Comparison of ENCODE assay signal across 2 cellular contexts in the genomic region with DNA sequence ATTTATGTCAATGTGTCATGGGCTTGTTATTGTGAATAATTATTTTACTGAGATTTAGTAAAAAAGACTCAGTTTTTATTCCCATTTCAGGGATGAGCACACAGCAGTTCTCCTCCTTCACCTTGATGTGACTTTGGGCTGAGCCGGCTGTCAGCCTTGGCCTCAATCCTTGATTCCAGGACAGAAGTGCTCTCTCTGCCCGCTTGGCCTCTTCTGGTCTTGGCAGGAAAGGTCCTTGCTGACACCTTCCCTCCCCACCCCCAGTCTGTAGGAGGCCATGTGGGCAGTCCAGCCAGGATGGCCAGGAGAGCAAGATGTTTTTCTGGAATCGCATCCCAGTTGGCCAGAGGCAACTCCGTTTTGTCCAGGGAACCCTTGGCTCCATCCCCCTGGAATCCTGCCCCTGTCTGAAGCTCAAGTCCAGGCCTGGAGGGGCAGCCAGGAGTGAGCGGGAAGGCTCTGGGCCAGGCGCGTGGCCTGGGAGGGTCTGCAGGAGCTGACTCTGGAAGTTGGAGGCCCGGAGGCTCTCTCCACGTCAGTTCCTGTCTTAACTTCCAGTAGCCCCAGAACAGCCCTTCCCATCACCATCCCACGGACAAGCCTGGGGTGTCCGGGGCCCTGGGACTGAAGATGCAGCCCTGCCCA.
TF ChIP-seq lines count a peak whose summit lies in the region.

No MANE protein-coding gene starts in this region.

TF ChIP-seq in SK-N-SH, 30 proteins besides CTCF, POLR2A, EP300 and RAD21 (continued from another document):
- TF ChIP-seq, protein P1, sequence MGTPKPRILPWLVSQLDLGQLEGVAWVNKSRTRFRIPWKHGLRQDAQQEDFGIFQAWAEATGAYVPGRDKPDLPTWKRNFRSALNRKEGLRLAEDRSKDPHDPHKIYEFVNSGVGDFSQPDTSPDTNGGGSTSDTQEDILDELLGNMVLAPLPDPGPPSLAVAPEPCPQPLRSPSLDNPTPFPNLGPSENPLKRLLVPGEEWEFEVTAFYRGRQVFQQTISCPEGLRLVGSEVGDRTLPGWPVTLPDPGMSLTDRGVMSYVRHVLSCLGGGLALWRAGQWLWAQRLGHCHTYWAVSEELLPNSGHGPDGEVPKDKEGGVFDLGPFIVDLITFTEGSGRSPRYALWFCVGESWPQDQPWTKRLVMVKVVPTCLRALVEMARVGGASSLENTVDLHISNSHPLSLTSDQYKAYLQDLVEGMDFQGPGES (IDR thresholded peaks at IDR 0.05; ENCODE audit: low read depth, low read length): no peak
- TF ChIP-seq GABPA (IDR thresholded peaks at IDR 0.05; ENCODE audit: low read depth) (no peak), EZH2phosphoT487 (IDR thresholded peaks at IDR 0.05; ENCODE audit: borderline replicate concordance, low read depth) (no peak), TEAD4 (IDR thresholded peaks at IDR 0.05; ENCODE audit: borderline replicate concordance, insufficient read depth) (no peak)

TF ChIP-seq in SK-N-SH treated with all-trans-retinoic acid at 6 μM for 48 hours, 23 proteins besides CTCF, POLR2A, EP300 and RAD21 (continued from another document):
- no peak for TF ChIP-seq ZFP3 (CRISPR knock-in tag; IDR thresholded peaks at IDR 0.05)
- no peak for TF ChIP-seq GLIS3 (CRISPR knock-in tag; IDR thresholded peaks at IDR 0.05)
- TF ChIP-seq ISL1 (CRISPR knock-in tag; IDR thresholded peaks at IDR 0.05): no peak
- TF ChIP-seq, protein P2, sequence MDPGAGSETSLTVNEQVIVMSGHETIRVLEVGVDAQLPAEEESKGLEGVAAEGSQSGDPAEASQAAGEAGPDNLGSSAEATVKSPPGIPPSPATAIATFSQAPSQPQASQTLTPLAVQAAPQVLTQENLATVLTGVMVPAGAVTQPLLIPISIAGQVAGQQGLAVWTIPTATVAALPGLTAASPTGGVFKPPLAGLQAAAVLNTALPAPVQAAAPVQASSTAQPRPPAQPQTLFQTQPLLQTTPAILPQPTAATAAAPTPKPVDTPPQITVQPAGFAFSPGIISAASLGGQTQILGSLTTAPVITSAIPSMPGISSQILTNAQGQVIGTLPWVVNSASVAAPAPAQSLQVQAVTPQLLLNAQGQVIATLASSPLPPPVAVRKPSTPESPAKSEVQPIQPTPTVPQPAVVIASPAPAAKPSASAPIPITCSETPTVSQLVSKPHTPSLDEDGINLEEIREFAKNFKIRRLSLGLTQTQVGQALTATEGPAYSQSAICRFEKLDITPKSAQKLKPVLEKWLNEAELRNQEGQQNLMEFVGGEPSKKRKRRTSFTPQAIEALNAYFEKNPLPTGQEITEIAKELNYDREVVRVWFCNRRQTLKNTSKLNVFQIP (CRISPR knock-in tag; IDR thresholded peaks at IDR 0.05; ENCODE audit: borderline replicate concordance, low read depth): no peak
- TF ChIP-seq, protein P3, sequence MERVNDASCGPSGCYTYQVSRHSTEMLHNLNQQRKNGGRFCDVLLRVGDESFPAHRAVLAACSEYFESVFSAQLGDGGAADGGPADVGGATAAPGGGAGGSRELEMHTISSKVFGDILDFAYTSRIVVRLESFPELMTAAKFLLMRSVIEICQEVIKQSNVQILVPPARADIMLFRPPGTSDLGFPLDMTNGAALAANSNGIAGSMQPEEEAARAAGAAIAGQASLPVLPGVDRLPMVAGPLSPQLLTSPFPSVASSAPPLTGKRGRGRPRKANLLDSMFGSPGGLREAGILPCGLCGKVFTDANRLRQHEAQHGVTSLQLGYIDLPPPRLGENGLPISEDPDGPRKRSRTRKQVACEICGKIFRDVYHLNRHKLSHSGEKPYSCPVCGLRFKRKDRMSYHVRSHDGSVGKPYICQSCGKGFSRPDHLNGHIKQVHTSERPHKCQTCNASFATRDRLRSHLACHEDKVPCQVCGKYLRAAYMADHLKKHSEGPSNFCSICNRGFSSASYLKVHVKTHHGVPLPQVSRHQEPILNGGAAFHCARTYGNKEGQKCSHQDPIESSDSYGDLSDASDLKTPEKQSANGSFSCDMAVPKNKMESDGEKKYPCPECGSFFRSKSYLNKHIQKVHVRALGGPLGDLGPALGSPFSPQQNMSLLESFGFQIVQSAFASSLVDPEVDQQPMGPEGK (CRISPR knock-in tag; IDR thresholded peaks at IDR 0.05; ENCODE audit: borderline replicate concordance): no peak
- no peak for TF ChIP-seq RARB (CRISPR knock-in tag; IDR thresholded peaks at IDR 0.05)
- TF ChIP-seq ZNF565 (CRISPR knock-in tag; conservative IDR thresholded peaks at IDR 0.05; ENCODE audit: low read depth): no peak
- no peak for TF ChIP-seq BACH2 (CRISPR knock-in tag; IDR thresholded peaks at IDR 0.05; ENCODE audit: borderline replicate concordance)
- no peak for TF ChIP-seq CSDC2 (CRISPR knock-in tag; IDR thresholded peaks at IDR 0.05)
